In the genomic region with DNA sequence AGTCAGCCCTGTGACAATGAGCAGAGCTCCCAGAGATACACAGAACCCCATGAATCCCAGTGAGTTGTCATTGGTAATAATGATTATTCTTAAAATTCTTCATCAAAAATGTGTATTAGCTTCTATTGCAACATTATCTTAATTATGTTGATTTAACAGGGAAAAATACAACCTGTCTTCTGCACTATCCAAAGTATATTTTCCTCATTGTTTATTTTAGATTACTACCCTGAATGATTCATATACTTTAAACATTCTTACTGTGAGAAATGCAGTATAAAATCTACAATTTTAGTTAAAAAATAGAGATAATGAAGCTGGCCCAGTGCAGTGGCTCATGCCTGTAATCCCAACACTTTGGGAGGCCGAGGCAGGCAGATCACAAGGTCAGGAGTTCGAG, we compare ENCODE assay signal across 8 cellular contexts.
"Had no signal": no experiment of that assay in that cellular context is flagged by ENCODE, and none has a peak within 500 bp of the region (broad histone marks: within the 10 kb centered on the region; RNA-seq: fewer than 3 reads in every experiment).

No MANE protein-coding gene starts in this region.

- DNase-seq: GM23248, GOT3, H7, HFFc6, KBM-7 had no signal

- H3K27ac ChIP-seq: GM23248, KMS-11 had no signal

- H3K9ac ChIP-seq: GM23248, KMS-11 had no signal

- ATAC-seq: HCT116 had no signal

- H3K4me1 ChIP-seq: HAP-1 had no signal

- H3K9me3 ChIP-seq: HAP-1 had no signal

- H3K36me3 ChIP-seq: HAP-1 had no signal

- H3K4me3 ChIP-seq: GM23248, HAP-1 had no signal

- H2AFZ ChIP-seq: GM23248 had no signal

- H3K4me2 ChIP-seq: KMS-11 had no signal
